ENCODE assay signal across 1 cellular context in genomic region chr6:35727206-35727934, GRCh38.
TF ChIP-seq lines count a peak whose summit lies in the region.

No MANE protein-coding gene starts in this region.

TF ChIP-seq in HEK293, 187 proteins besides CTCF, POLR2A, EP300 and RAD21 (continued from another document and continues in another):
- TF ChIP-seq ZBTB6 (tag by site-specific recombination; IDR thresholded peaks at IDR 0.05): peak; percentile 98
- TF ChIP-seq ZSCAN23 (tag by site-specific recombination; IDR thresholded peaks at IDR 0.05): peak; percentile 47; the same call in 1 of the 2 replicates
- no peak for TF ChIP-seq ZNF776 (tag by site-specific recombination; IDR thresholded peaks at IDR 0.05; ENCODE audit: borderline replicate concordance)
- peak; percentile 94 for TF ChIP-seq GLIS2 (tag by site-specific recombination; IDR thresholded peaks at IDR 0.05)
- 0 out of 2 replicates have a peak, but pooled peaks have one; percentile 19 for TF ChIP-seq GLI4 (tag by site-specific recombination; IDR thresholded peaks at IDR 0.05)
- peak; percentile 93; the same call in 1 of the 2 replicates for TF ChIP-seq ZNF692 (tag by site-specific recombination; IDR thresholded peaks at IDR 0.05)
- peak; percentile 97 for TF ChIP-seq ZFHX2 (tag by site-specific recombination; conservative IDR thresholded peaks at IDR 0.05)
- TF ChIP-seq ZNF544 (tag by site-specific recombination; IDR thresholded peaks at IDR 0.05): no peak
- TF ChIP-seq TSHZ1 (tag by site-specific recombination; IDR thresholded peaks at IDR 0.05; ENCODE audit: borderline replicate concordance): peak; percentile 6; the same call in 1 of the 2 replicates
- TF ChIP-seq KLF17 (tag by site-specific recombination; IDR thresholded peaks at IDR 0.05): peak; percentile 36; the same call in 1 of the 2 replicates
- TF ChIP-seq ZSCAN30 (tag by site-specific recombination; IDR thresholded peaks at IDR 0.05): no peak
- peak; percentile 72 for TF ChIP-seq ZXDB (tag by site-specific recombination; IDR thresholded peaks at IDR 0.05)
- no peak for TF ChIP-seq ZNF654 (tag by site-specific recombination; IDR thresholded peaks at IDR 0.05; ENCODE audit: low read depth)
- peak; percentile 94 for TF ChIP-seq ZBTB20 (tag by site-specific recombination; IDR thresholded peaks at IDR 0.05)
- peak; percentile 86 for TF ChIP-seq ZNF394 (tag by site-specific recombination; IDR thresholded peaks at IDR 0.05; ENCODE audit: borderline replicate concordance)
- 0 out of 2 replicates have a peak, but pooled peaks have one; percentile 69 for TF ChIP-seq ZFP69B (tag by site-specific recombination; IDR thresholded peaks at IDR 0.05)
- TF ChIP-seq KLF9 (tag by site-specific recombination; IDR thresholded peaks at IDR 0.05; ENCODE audit: low read depth): peak; percentile 28; the same call in 1 of the 2 replicates
- TF ChIP-seq ZNF629 (tag by site-specific recombination; IDR thresholded peaks at IDR 0.05): peak; percentile 16; the same call in 1 of the 2 replicates
- TF ChIP-seq GLIS1 (tag by site-specific recombination; IDR thresholded peaks at IDR 0.05): peak; percentile 82
- peak; percentile 49; the same call in 1 of the 2 replicates for TF ChIP-seq ZNF24 (tag by site-specific recombination; IDR thresholded peaks at IDR 0.05)
- no peak for TF ChIP-seq ZNF707 (tag by site-specific recombination; IDR thresholded peaks at IDR 0.05)
- TF ChIP-seq ZIC2 (tag by site-specific recombination; IDR thresholded peaks at IDR 0.05): peak; percentile 53
- TF ChIP-seq WT1 (tag by site-specific recombination; IDR thresholded peaks at IDR 0.05): peak; percentile 27; the same call in 1 of the 2 replicates
- TF ChIP-seq ZFP37 (tag by site-specific recombination; IDR thresholded peaks at IDR 0.05): 0 out of 2 replicates have a peak, but pooled peaks have one; percentile 29
- peak; percentile 49; the same call in 1 of the 2 replicates for TF ChIP-seq ZBTB48 (tag by site-specific recombination; IDR thresholded peaks at IDR 0.05)
- 0 out of 2 replicates have a peak, but pooled peaks have one; percentile 49 for TF ChIP-seq ZNF785 (tag by site-specific recombination; IDR thresholded peaks at IDR 0.05)
- peak; percentile 99 for TF ChIP-seq PRDM10 (tag by site-specific recombination; IDR thresholded peaks at IDR 0.05)
- TF ChIP-seq ZBTB8A (tag by site-specific recombination; IDR thresholded peaks at IDR 0.05): 0 out of 2 replicates have a peak, but pooled peaks have one; percentile 83
- TF ChIP-seq KLF8 (tag by site-specific recombination; IDR thresholded peaks at IDR 0.05): peak; percentile 61; the same call in 1 of the 2 replicates
- peak; percentile 64; the same call in 1 of the 2 replicates for TF ChIP-seq ZNF792 (tag by site-specific recombination; IDR thresholded peaks at IDR 0.05)
- TF ChIP-seq SP7 (tag by site-specific recombination; IDR thresholded peaks at IDR 0.05): peak; percentile 78
- peak; percentile 86; the same call in 1 of the 2 replicates for TF ChIP-seq ZNF501 (tag by site-specific recombination; IDR thresholded peaks at IDR 0.05)
- TF ChIP-seq ZNF843 (tag by site-specific recombination; IDR thresholded peaks at IDR 0.05): peak; percentile 33; the same call in 1 of the 2 replicates
- TF ChIP-seq ZNF645 (tag by site-specific recombination; IDR thresholded peaks at IDR 0.05): no peak
- TF ChIP-seq ZNF26 (tag by site-specific recombination; IDR thresholded peaks at IDR 0.05): no peak
- no peak for TF ChIP-seq KLF7 (tag by site-specific recombination; IDR thresholded peaks at IDR 0.05; ENCODE audit: borderline replicate concordance)
- TF ChIP-seq ZFP41 (tag by site-specific recombination; IDR thresholded peaks at IDR 0.05; ENCODE audit: borderline replicate concordance): no peak
- peak; percentile 83 for TF ChIP-seq PATZ1 (tag by site-specific recombination; IDR thresholded peaks at IDR 0.05)
- TF ChIP-seq SP2 (tag by site-specific recombination; IDR thresholded peaks at IDR 0.05): peak; percentile 57
- peak; percentile 52; the same call in 1 of the 2 replicates for TF ChIP-seq ZNF398 (tag by site-specific recombination; IDR thresholded peaks at IDR 0.05)
